Comparison of ENCODE assay signal across 9 cellular contexts in genomic region chr1:43853161-43853921, GRCh38.
DNase-seq lines count a peak whose midpoint lies in the region; ATAC-seq, FAIRE-seq and TF ChIP-seq lines count a peak whose summit lies in the region.
"Had no signal": no experiment of that assay in that cellular context is flagged by ENCODE, and none has a peak within 500 bp of the region (broad histone marks: within the 10 kb centered on the region; RNA-seq: fewer than 3 reads in every experiment).

No MANE protein-coding gene starts in this region.

- peaks cover 8% of the 10 kb centered on the region for H3K4me1 Mint-ChIP-seq in activated T-cell treated with anti-CD3 and anti-CD28 coated beads, Interleukin-2, amount 50 U/mL, for 24 hours (ENCODE audit: low read depth)

- H3K4me2 ChIP-seq in mammary epithelial cell (ENCODE audit: insufficient read depth, low read depth, low read length), result no peak overlapping the region

- CTCF ChIA-PET in mammary epithelial cell (lab: Charles Lee; ENCODE audit: low non-redundant PET), result interaction anchor here (0.6 kb wide), 1 partner anchor 90 kb away, joined by 7 read pairs; no protein-coding TSS in a partner anchor

- intact Hi-C loops in mammary epithelial cell (cut with micrococcal nuclease) (no loop called here), pancreas (cut with DNase I) (no loop called here)

- peak; percentile 87 for DNase-seq in COLO668 (lab: John Stamatoyannopoulos, UW; ENCODE audit: unreplicated experiment)
- peak; percentile 55 for DNase-seq in HCEC 1CT
- peak; percentile 84 for DNase-seq in NCI-H69 (lab: John Stamatoyannopoulos, UW)
- peak; percentile 58 for DNase-seq in mammary epithelial cell
- DNase-seq in pancreas, result peak in 5 of 6 donors; percentile 11 to 74 (median 52)
- DNase-seq in inferior parietal cortex (ENCODE audit: extremely low spot score), result no peak
- DNase-seq in NCI-H526 (lab: John Stamatoyannopoulos, UW), result no peak
- no peak for DNase-seq in activated T-cell treated with anti-CD3 and anti-CD28 coated beads, Interleukin-2, amount 50 U/mL, for 24 hours

- H3K4me1 ChIP-seq in mammary epithelial cell (ENCODE audit: insufficient read depth, low read length) (peaks cover 20% of the 10 kb centered on the region), pancreas (peaks cover 0 to 6% (median 0%) of the 10 kb centered on the region in 3 donors)

- dilution Hi-C loops in mammary epithelial cell (cut with HindIII; ENCODE audit: low sequenced_read_pairs), result no loop called here

- in situ Hi-C loops in mammary epithelial cell (cut with MboI; ENCODE audit: low sequenced_read_pairs in 2 of 2), result no loop called here

- ATAC-seq in pancreas, result peak in 3 of 4 donors; percentile 59 to 77 (median 69)

- H3K27me3 Mint-ChIP-seq in activated T-cell treated with anti-CD3 and anti-CD28 coated beads, Interleukin-2, amount 50 U/mL, for 24 hours, result no peaks in the 10 kb centered on the region

- H3K79me2 ChIP-seq in mammary epithelial cell (ENCODE audit: insufficient read depth, low read length), result no peaks in the 10 kb centered on the region

- H3K27ac Mint-ChIP-seq in activated T-cell treated with anti-CD3 and anti-CD28 coated beads, Interleukin-2, amount 50 U/mL, for 24 hours, result no peak overlapping the region

- no peaks in the 10 kb centered on the region for H3K9me3 Mint-ChIP-seq in activated T-cell treated with anti-CD3 and anti-CD28 coated beads, Interleukin-2, amount 50 U/mL, for 24 hours

- no peak for TF ChIP-seq CTCF in mammary epithelial cell (conservative IDR thresholded peaks at IDR 0.05 in 1 of 2, IDR thresholded peaks at IDR 0.05 in 1 of 2; ENCODE audit: extremely low read depth in 1 of 2, insufficient read depth in 1 of 2, low read depth in 1 of 2, low read length in 2 of 2)
- no peak for TF ChIP-seq CTCF in pancreas (IDR thresholded peaks at IDR 0.05)

- H3K9ac ChIP-seq in mammary epithelial cell (ENCODE audit: insufficient read depth, low read length), result no peak overlapping the region

- H3K27me3 ChIP-seq in mammary epithelial cell (ENCODE audit: insufficient read depth, low read length) (no peaks in the 10 kb centered on the region), pancreas (no peaks in the 10 kb centered on the region)

- H3K4me3 ChIP-seq in mammary epithelial cell (replicated peaks in 1 of 3; ENCODE audit: insufficient read depth in 1 of 3, low read depth in 2 of 3, low read length in 3 of 3) (no peak overlapping the region), pancreas (no peak overlapping the region)

- no peak overlapping the region for H3K4me3 Mint-ChIP-seq in activated T-cell treated with anti-CD3 and anti-CD28 coated beads, Interleukin-2, amount 50 U/mL, for 24 hours

- no peaks in the 10 kb centered on the region for H4K20me1 ChIP-seq in mammary epithelial cell (ENCODE audit: insufficient read depth, low read length)

- no peaks in the 10 kb centered on the region for H3K36me3 ChIP-seq in mammary epithelial cell (ENCODE audit: insufficient read depth, low read length)
- no peaks in the 10 kb centered on the region for H3K36me3 ChIP-seq in pancreas

- no peaks in the 10 kb centered on the region for H3K9me3 ChIP-seq in mammary epithelial cell (replicated peaks; ENCODE audit: insufficient read depth, low read length)
- H3K9me3 ChIP-seq in pancreas, result no peaks in the 10 kb centered on the region

- H2AFZ ChIP-seq in mammary epithelial cell (ENCODE audit: low read depth, low read length), result no peak overlapping the region

- H3K36me3 Mint-ChIP-seq in activated T-cell treated with anti-CD3 and anti-CD28 coated beads, Interleukin-2, amount 50 U/mL, for 24 hours (ENCODE audit: low read depth), result peaks cover 12% of the 10 kb centered on the region

- H3K27ac ChIP-seq in mammary epithelial cell (ENCODE audit: insufficient read depth, low read depth, low read length) (no peak overlapping the region), pancreas (no peak overlapping the region)

- BruUV-seq in mammary epithelial cell (replicated peaks; lab: Mats Ljungman, UMichigan), result no TSS peak

- 58% methylated on average over 7 of the region's 7 CpGs for WGBS in mammary epithelial cell (ENCODE audit: low coverage, missing lambda C conversion rate)
- WGBS in pancreas, 2 donors, result 32 to 35% methylated on average over 7 of the region's 7 CpGs

- no peak for FAIRE-seq in pancreas (lab: Jason Lieb, UNC)
- FAIRE-seq: colon had no signal

Comparison
In these comparisons a context has a peak if more than half of its experiments do, and no peak if none do; other contexts are left out.
1. DNase-seq: peak in COLO668 (single experiment), HCEC 1CT (single experiment), NCI-H69 (single experiment), mammary epithelial cell (single experiment) and pancreas (5 of 6); none in inferior parietal cortex (single experiment), NCI-H526 (0 of 2) and activated T-cell treated with anti-CD3 and anti-CD28 coated beads, Interleukin-2, amount 50 U/mL, for 24 hours (single experiment).